Comparison of ENCODE assay signal across 36 cellular contexts in the genomic region with DNA sequence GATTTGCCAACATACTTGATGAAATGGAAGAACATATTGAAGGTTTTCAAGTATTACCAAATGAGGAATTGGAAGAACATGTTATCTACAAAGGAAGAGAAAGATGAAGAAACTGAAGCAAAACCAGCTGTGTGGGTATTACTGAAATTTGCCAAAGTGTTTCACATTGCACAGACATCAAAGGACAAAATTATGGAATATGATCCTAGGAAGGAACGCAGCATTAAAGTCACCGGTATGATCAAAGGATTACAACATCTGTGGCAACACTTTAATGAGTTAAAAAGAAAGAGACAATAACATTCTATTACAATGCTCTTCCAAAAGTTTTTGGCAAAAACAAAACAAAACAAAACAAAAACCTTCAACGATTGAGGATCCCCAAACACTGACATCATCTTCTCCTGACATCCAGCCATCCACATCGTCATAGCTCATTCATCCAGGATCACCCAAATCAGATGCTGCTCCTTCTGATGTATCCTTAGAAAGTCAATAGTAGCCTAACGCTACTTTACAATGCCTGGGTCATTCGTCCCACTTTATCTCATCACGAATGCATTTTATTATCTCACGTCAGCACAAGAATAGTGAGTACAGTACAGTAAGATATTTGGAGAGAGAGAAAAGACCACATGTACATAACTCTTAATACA.
"Had no signal": no experiment of that assay in that cellular context is flagged by ENCODE, and none has a peak within 500 bp of the region (broad histone marks: within the 10 kb centered on the region; RNA-seq: fewer than 3 reads in every experiment).

No MANE protein-coding gene starts in this region.

- H3K27ac ChIP-seq: adrenal gland, body of pancreas, breast epithelium, Peyer's patch, VCaP had no signal

- H3K4me3 ChIP-seq: adrenal gland, body of pancreas, breast epithelium, Peyer's patch had no signal

- H3K4me1 ChIP-seq: adrenal gland, body of pancreas, breast epithelium, Peyer's patch had no signal

- DNase-seq: activated B cell treated with CpG ODN at 0.5 μM for 24 hours; activated CD4-positive, alpha-beta memory T cell treated with anti-CD3 and anti-CD28 coated beads for 36 hours; activated CD4-positive, alpha-beta T cell treated with anti-CD3 and anti-CD28 coated beads for 4 hours; activated CD4-positive, alpha-beta T cell treated with anti-CD3 and anti-CD28 coated beads, Interleukin-2, amount 50 U/mL, for 1 hour; activated CD4-positive, CD25-positive, alpha-beta regulatory T cell treated with anti-CD3 and anti-CD28 coated beads, Interleukin-2, amount 50 U/mL, for 72 hours; activated CD8-positive, alpha-beta memory T cell treated with anti-CD3 and anti-CD28 coated beads, Interleukin-2, amount 50 U/mL, for 4 hours; activated gamma-delta T cell treated with Interleukin-2 at 50 U/mL for 16 hours; activated naive CD4-positive, alpha-beta T cell treated with anti-CD3 and anti-CD28 coated beads for 36 hours; activated T-cell treated with anti-CD3 and anti-CD28 coated beads for 4 hours; activated T-cell treated with anti-CD3 and anti-CD28 coated beads, Interleukin-2, amount 50 U/mL, for 4 hours; adrenal gland; body of pancreas; Kasumi-1; KG1; MM.1S; MV-4-11; NCI-H1092; NCI-H1436 treated with DMSO at 0.1 percent for 48 hours; NCI-H1694 treated with DMSO at 0.1 percent for 48 hours; NCI-H2029; NCI-H510A; NCI-H526; NCI-H748 treated with DMSO at 0.1 percent for 48 hours; NK-92 treated with Interleukin-12 subunit alpha and Interleukin-12 subunit beta, amount 100 ng/mL, for 24 hours; PC-3; Peyer's patch; RPMI8226; SHP77 treated with DMSO at 0.1 percent for 48 hours; T-helper 1 cell; T-helper 2 cell; T-helper 9 cell had no signal

- H3K9me3 ChIP-seq: adrenal gland, body of pancreas, breast epithelium, Peyer's patch had no signal

- H3K27me3 ChIP-seq: adrenal gland, body of pancreas, breast epithelium, Peyer's patch had no signal

- FAIRE-seq: astrocyte had no signal

- H3K36me3 ChIP-seq: adrenal gland, breast epithelium had no signal

- ATAC-seq: activated naive CD4-positive, alpha-beta T cell treated with anti-CD3 and anti-CD28 coated beads, Interleukin-2, amount 50 U/mL, for 72 hours; activated T-cell treated with anti-CD3 and anti-CD28 coated beads, Interleukin-2, amount 50 U/mL, for 4 hours; body of pancreas; PC-3; SK-N-SH treated with all-trans-retinoic acid at 6 μM for 48 hours had no signal
